In genomic region chr6:30219244-30219643, GRCh38 we compare ENCODE assay signal across 1 cellular context.
TF ChIP-seq lines count a peak whose summit lies in the region.

No MANE protein-coding gene starts in this region.

TF ChIP-seq in HepG2, 621 proteins besides CTCF, POLR2A, EP300 and RAD21 (continued from another document and continues in another):
- no peak for TF ChIP-seq NFAT5 (CRISPR knock-in tag; IDR thresholded peaks at IDR 0.05)
- TF ChIP-seq ZKSCAN5 (CRISPR knock-in tag; IDR thresholded peaks at IDR 0.05) = no peak
- peak; percentile 34; the same call in 1 of the 2 replicates for TF ChIP-seq MEF2D (CRISPR knock-in tag; IDR thresholded peaks at IDR 0.05)
- TF ChIP-seq MED8 (CRISPR knock-in tag; IDR thresholded peaks at IDR 0.05; ENCODE audit: insufficient replicate concordance) = no peak
- TF ChIP-seq RFXANK (CRISPR knock-in tag; IDR thresholded peaks at IDR 0.05) = 0 out of 2 replicates have a peak, but pooled peaks have one; percentile 85
- peak; percentile 41; the same call in 1 of the 3 replicates for TF ChIP-seq MXI1 (IDR thresholded peaks at IDR 0.05; ENCODE audit: borderline replicate concordance, low read depth, low read length)
- TF ChIP-seq CREBL2 (CRISPR knock-in tag; IDR thresholded peaks at IDR 0.05; ENCODE audit: borderline replicate concordance) = 0 out of 2 replicates have a peak, but pooled peaks have one; percentile 21
- no peak for TF ChIP-seq CREB3 (CRISPR knock-in tag; IDR thresholded peaks at IDR 0.05)
- no peak for TF ChIP-seq IKZF1 (IDR thresholded peaks at IDR 0.05)
- no peak for TF ChIP-seq ZNF558 (CRISPR knock-in tag; IDR thresholded peaks at IDR 0.05; ENCODE audit: borderline replicate concordance)
- peak; percentile 54; the same call in 1 of the 2 replicates for TF ChIP-seq GATAD1 (CRISPR knock-in tag; IDR thresholded peaks at IDR 0.05)
- TF ChIP-seq ZNF33A (CRISPR knock-in tag; IDR thresholded peaks at IDR 0.05; ENCODE audit: borderline replicate concordance) = no peak
- no peak for TF ChIP-seq HNF4G (IDR thresholded peaks at IDR 0.05; ENCODE audit: borderline replicate concordance, low read depth, low read length)
- no peak for TF ChIP-seq HNF4G (CRISPR knock-in tag; IDR thresholded peaks at IDR 0.05; ENCODE audit: borderline replicate concordance, low read depth)
- TF ChIP-seq TFE3 (CRISPR knock-in tag; IDR thresholded peaks at IDR 0.05) = no peak
- TF ChIP-seq KDM2A (CRISPR knock-in tag; IDR thresholded peaks at IDR 0.05; ENCODE audit: borderline replicate concordance, low read depth) = 0 out of 2 replicates have a peak, but pooled peaks have one; percentile 21
- TF ChIP-seq ZNF614 (CRISPR knock-in tag; IDR thresholded peaks at IDR 0.05; ENCODE audit: borderline replicate concordance) = peak; percentile 83
- TF ChIP-seq ZNF431 (CRISPR knock-in tag; IDR thresholded peaks at IDR 0.05; ENCODE audit: borderline replicate concordance, low read depth) = no peak
- TF ChIP-seq ZNF124 (CRISPR knock-in tag; IDR thresholded peaks at IDR 0.05) = 0 out of 2 replicates have a peak, but pooled peaks have one; percentile 35
- no peak for TF ChIP-seq ZNF34 (CRISPR knock-in tag; IDR thresholded peaks at IDR 0.05; ENCODE audit: borderline replicate concordance)
- 0 out of 2 replicates have a peak, but pooled peaks have one; percentile 28 for TF ChIP-seq ZNF501 (CRISPR knock-in tag; IDR thresholded peaks at IDR 0.05)
- TF ChIP-seq ZNF362 (CRISPR knock-in tag; IDR thresholded peaks at IDR 0.05; ENCODE audit: borderline replicate concordance) = no peak
- TF ChIP-seq ZSCAN30 (CRISPR knock-in tag; IDR thresholded peaks at IDR 0.05) = no peak
- no peak for TF ChIP-seq MED13 (CRISPR knock-in tag; IDR thresholded peaks at IDR 0.05)
- TF ChIP-seq ZNF569 (CRISPR knock-in tag; IDR thresholded peaks at IDR 0.05; ENCODE audit: borderline replicate concordance) = no peak
- TF ChIP-seq ZSCAN31 (CRISPR knock-in tag; IDR thresholded peaks at IDR 0.05; ENCODE audit: low read depth) = 0 out of 2 replicates have a peak, but pooled peaks have one; percentile 58
- peak; percentile 16; the same call in 1 of the 2 replicates for TF ChIP-seq PITX1 (CRISPR knock-in tag; IDR thresholded peaks at IDR 0.05)
- peak; percentile 47; the same call in 1 of the 2 replicates for TF ChIP-seq ZNF788 (CRISPR knock-in tag; IDR thresholded peaks at IDR 0.05; ENCODE audit: borderline replicate concordance)
- no peak for TF ChIP-seq SP2 (CRISPR knock-in tag; IDR thresholded peaks at IDR 0.05)
- no peak for TF ChIP-seq ZNF639 (CRISPR knock-in tag; conservative IDR thresholded peaks at IDR 0.05)
- TF ChIP-seq ZNF879 (CRISPR knock-in tag; IDR thresholded peaks at IDR 0.05) = no peak
- TF ChIP-seq ZIK1 (CRISPR knock-in tag; IDR thresholded peaks at IDR 0.05; ENCODE audit: borderline replicate concordance, low read depth) = 0 out of 2 replicates have a peak, but pooled peaks have one; percentile 28
- 0 out of 2 replicates have a peak, but pooled peaks have one; percentile 18 for TF ChIP-seq NR1H2 (CRISPR knock-in tag; IDR thresholded peaks at IDR 0.05; ENCODE audit: borderline replicate concordance, low read depth)
- peak; percentile 52; the same call in 1 of the 2 replicates for TF ChIP-seq SMAD3 (CRISPR knock-in tag; IDR thresholded peaks at IDR 0.05)
- no peak for TF ChIP-seq AHR (CRISPR knock-in tag; IDR thresholded peaks at IDR 0.05)
- no peak for TF ChIP-seq ZNF512 (CRISPR knock-in tag; IDR thresholded peaks at IDR 0.05)
- TF ChIP-seq SOX5 (CRISPR knock-in tag; IDR thresholded peaks at IDR 0.05; ENCODE audit: borderline replicate concordance) = peak; percentile 28; the same call in 1 of the 2 replicates
- TF ChIP-seq ZFYVE20 (CRISPR knock-in tag; IDR thresholded peaks at IDR 0.05; ENCODE audit: borderline replicate concordance, low read depth) = no peak
- no peak for TF ChIP-seq PRPF4 (IDR thresholded peaks at IDR 0.05; ENCODE audit: low read depth, low read length, poor library complexity, severe bottlenecking)
- no peak for TF ChIP-seq ZNF274 (CRISPR knock-in tag; IDR thresholded peaks at IDR 0.05)
- no peak for TF ChIP-seq PAXIP1 (CRISPR knock-in tag; conservative IDR thresholded peaks at IDR 0.05)
- TF ChIP-seq ZNF451 (CRISPR knock-in tag; IDR thresholded peaks at IDR 0.05) = no peak
- TF ChIP-seq ZNF207 (IDR thresholded peaks at IDR 0.05; ENCODE audit: borderline replicate concordance) = no peak
- peak; percentile 64; the same call in 1 of the 2 replicates for TF ChIP-seq ZNF598 (CRISPR knock-in tag; IDR thresholded peaks at IDR 0.05; ENCODE audit: borderline replicate concordance)
- TF ChIP-seq NKX3-1 (CRISPR knock-in tag; IDR thresholded peaks at IDR 0.05) = no peak
- TF ChIP-seq NR2F6 (IDR thresholded peaks at IDR 0.05) = no peak
- 0 out of 2 replicates have a peak, but pooled peaks have one; percentile 27 for TF ChIP-seq NR2F6 (CRISPR knock-in tag; IDR thresholded peaks at IDR 0.05)
